ENCODE assay signal across 1 cellular context in the genomic region with DNA sequence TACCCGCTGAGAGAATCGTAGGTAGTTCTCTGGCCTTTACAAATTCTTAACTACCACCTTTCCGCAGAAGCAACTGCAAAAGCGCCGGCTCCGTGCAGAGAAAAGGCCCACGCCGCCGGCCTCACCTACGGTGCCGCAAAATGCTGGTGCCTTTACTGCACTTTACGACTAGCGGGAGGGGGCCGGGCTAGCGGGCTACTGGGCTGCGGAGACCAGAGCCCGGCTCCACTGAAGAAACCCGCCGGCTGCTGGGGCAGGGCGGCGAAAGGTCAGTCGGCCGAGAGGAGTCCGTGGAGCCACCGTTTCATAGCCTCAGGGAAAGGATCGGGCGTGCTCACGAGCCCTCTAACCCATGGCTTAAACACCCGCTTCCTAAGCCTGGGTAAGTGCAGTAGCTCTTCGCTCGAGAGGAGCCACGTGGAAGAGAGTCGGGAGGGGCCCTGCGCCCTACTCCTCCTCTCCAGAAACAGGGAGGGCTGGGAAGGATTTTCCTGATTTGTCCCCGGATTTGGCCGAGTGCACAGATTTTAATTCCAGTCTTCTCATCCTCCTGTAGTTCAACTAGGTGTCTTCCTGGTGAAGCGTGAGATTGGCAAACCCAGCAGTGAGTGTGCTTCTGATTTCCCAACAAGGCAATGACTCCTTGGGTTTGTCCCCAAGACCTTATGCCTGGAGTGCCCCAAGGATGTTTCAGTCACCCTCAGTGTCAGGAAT.
TF ChIP-seq lines count a peak whose summit lies in the region.

A gene with protein sequence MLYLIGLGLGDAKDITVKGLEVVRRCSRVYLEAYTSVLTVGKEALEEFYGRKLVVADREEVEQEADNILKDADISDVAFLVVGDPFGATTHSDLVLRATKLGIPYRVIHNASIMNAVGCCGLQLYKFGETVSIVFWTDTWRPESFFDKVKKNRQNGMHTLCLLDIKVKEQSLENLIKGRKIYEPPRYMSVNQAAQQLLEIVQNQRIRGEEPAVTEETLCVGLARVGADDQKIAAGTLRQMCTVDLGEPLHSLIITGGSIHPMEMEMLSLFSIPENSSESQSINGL (minus strand): TSS at position 105 of the 714 bp plus-strand sequence. CDS start 341 bp downstream, outside the sequence.

TF ChIP-seq in HepG2, 621 proteins besides CTCF, POLR2A, EP300 and RAD21 (continued from another document and continues in another):
- TF ChIP-seq TBX3 (IDR thresholded peaks at IDR 0.05; ENCODE audit: borderline replicate concordance) (no peak), ZNF615 (CRISPR knock-in tag; IDR thresholded peaks at IDR 0.05; ENCODE audit: borderline replicate concordance) (no peak), ZNF841 (CRISPR knock-in tag; IDR thresholded peaks at IDR 0.05; ENCODE audit: borderline replicate concordance) (no peak), IKZF1 (IDR thresholded peaks at IDR 0.05) (no peak), ZNF431 (CRISPR knock-in tag; IDR thresholded peaks at IDR 0.05; ENCODE audit: borderline replicate concordance, low read depth) (0 out of 2 replicates have a peak, but pooled peaks have one; percentile 73), ATF7-NPFF (CRISPR knock-in tag; IDR thresholded peaks at IDR 0.05; ENCODE audit: low read depth) (peak; percentile 51), HOXA5 (CRISPR knock-in tag; IDR thresholded peaks at IDR 0.05) (no peak), TEAD3 (CRISPR knock-in tag; optimal IDR thresholded peaks at IDR 0.05; ENCODE audit: borderline replicate concordance) (no peak), SYNCRIP (IDR thresholded peaks at IDR 0.05; ENCODE audit: insufficient read depth, low read depth, low read length) (no peak), ZNF136 (CRISPR knock-in tag; IDR thresholded peaks at IDR 0.05; ENCODE audit: low read depth) (no peak), ZNF839 (CRISPR knock-in tag; IDR thresholded peaks at IDR 0.05; ENCODE audit: borderline replicate concordance) (no peak), ZNF292 (CRISPR knock-in tag; IDR thresholded peaks at IDR 0.05; ENCODE audit: borderline replicate concordance, low read depth) (peak; percentile 75), ETV5 (CRISPR knock-in tag; IDR thresholded peaks at IDR 0.05; ENCODE audit: borderline replicate concordance) (no peak), KDM2A (CRISPR knock-in tag; IDR thresholded peaks at IDR 0.05; ENCODE audit: borderline replicate concordance, low read depth) (peak; percentile 96), ZNF260 (CRISPR knock-in tag; IDR thresholded peaks at IDR 0.05; ENCODE audit: borderline replicate concordance, low read depth) (no peak), IKZF4 (CRISPR knock-in tag; IDR thresholded peaks at IDR 0.05; ENCODE audit: borderline replicate concordance, low read depth, not compliant biosample characterization) (no peak), ZNF720 (CRISPR knock-in tag; IDR thresholded peaks at IDR 0.05) (no peak), NAIF1 (CRISPR knock-in tag; IDR thresholded peaks at IDR 0.05; ENCODE audit: borderline replicate concordance) (no peak; the same call in 1 of the 2 replicates), FOXK1 (CRISPR knock-in tag; IDR thresholded peaks at IDR 0.05; ENCODE audit: borderline replicate concordance, low read depth) (peak; percentile 43; the same call in 1 of the 2 replicates), ZFP62 (CRISPR knock-in tag; IDR thresholded peaks at IDR 0.05) (no peak), NR1H2 (CRISPR knock-in tag; IDR thresholded peaks at IDR 0.05; ENCODE audit: borderline replicate concordance, low read depth) (no peak), SOX13 (IDR thresholded peaks at IDR 0.05) (no peak), SOX13 (CRISPR knock-in tag; conservative IDR thresholded peaks at IDR 0.05 in 1 of 2, IDR thresholded peaks at IDR 0.05 in 1 of 2) (no peak), ZNF446 (CRISPR knock-in tag; IDR thresholded peaks at IDR 0.05) (no peak)
- TF ChIP-seq, protein P1, sequence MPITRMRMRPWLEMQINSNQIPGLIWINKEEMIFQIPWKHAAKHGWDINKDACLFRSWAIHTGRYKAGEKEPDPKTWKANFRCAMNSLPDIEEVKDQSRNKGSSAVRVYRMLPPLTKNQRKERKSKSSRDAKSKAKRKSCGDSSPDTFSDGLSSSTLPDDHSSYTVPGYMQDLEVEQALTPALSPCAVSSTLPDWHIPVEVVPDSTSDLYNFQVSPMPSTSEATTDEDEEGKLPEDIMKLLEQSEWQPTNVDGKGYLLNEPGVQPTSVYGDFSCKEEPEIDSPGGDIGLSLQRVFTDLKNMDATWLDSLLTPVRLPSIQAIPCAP (CRISPR knock-in tag; IDR thresholded peaks at IDR 0.05; ENCODE audit: low read depth): no peak
- TF ChIP-seq, protein P2, sequence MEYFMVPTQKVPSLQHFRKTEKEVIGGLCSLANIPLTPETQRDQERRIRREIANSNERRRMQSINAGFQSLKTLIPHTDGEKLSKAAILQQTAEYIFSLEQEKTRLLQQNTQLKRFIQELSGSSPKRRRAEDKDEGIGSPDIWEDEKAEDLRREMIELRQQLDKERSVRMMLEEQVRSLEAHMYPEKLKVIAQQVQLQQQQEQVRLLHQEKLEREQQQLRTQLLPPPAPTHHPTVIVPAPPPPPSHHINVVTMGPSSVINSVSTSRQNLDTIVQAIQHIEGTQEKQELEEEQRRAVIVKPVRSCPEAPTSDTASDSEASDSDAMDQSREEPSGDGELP (IDR thresholded peaks at IDR 0.05; ENCODE audit: borderline replicate concordance, low read depth): no peak
- TF ChIP-seq, protein P3, sequence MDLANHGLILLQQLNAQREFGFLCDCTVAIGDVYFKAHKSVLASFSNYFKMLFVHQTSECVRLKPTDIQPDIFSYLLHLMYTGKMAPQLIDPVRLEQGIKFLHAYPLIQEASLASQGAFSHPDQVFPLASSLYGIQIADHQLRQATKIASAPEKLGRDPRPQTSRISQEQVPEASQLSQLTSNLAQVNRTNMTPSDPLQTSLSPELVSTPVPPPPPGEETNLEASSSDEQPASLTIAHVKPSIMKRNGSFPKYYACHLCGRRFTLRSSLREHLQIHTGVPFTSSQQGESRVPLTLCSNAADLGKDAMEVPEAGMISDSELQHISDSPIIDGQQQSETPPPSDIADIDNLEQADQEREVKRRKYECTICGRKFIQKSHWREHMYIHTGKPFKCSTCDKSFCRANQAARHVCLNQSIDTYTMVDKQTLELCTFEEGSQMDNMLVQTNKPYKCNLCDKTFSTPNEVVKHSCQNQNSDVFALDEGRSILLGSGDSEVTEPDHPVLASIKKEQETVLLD (CRISPR knock-in tag; IDR thresholded peaks at IDR 0.05; ENCODE audit: low read depth): no peak
- TF ChIP-seq, protein P4, sequence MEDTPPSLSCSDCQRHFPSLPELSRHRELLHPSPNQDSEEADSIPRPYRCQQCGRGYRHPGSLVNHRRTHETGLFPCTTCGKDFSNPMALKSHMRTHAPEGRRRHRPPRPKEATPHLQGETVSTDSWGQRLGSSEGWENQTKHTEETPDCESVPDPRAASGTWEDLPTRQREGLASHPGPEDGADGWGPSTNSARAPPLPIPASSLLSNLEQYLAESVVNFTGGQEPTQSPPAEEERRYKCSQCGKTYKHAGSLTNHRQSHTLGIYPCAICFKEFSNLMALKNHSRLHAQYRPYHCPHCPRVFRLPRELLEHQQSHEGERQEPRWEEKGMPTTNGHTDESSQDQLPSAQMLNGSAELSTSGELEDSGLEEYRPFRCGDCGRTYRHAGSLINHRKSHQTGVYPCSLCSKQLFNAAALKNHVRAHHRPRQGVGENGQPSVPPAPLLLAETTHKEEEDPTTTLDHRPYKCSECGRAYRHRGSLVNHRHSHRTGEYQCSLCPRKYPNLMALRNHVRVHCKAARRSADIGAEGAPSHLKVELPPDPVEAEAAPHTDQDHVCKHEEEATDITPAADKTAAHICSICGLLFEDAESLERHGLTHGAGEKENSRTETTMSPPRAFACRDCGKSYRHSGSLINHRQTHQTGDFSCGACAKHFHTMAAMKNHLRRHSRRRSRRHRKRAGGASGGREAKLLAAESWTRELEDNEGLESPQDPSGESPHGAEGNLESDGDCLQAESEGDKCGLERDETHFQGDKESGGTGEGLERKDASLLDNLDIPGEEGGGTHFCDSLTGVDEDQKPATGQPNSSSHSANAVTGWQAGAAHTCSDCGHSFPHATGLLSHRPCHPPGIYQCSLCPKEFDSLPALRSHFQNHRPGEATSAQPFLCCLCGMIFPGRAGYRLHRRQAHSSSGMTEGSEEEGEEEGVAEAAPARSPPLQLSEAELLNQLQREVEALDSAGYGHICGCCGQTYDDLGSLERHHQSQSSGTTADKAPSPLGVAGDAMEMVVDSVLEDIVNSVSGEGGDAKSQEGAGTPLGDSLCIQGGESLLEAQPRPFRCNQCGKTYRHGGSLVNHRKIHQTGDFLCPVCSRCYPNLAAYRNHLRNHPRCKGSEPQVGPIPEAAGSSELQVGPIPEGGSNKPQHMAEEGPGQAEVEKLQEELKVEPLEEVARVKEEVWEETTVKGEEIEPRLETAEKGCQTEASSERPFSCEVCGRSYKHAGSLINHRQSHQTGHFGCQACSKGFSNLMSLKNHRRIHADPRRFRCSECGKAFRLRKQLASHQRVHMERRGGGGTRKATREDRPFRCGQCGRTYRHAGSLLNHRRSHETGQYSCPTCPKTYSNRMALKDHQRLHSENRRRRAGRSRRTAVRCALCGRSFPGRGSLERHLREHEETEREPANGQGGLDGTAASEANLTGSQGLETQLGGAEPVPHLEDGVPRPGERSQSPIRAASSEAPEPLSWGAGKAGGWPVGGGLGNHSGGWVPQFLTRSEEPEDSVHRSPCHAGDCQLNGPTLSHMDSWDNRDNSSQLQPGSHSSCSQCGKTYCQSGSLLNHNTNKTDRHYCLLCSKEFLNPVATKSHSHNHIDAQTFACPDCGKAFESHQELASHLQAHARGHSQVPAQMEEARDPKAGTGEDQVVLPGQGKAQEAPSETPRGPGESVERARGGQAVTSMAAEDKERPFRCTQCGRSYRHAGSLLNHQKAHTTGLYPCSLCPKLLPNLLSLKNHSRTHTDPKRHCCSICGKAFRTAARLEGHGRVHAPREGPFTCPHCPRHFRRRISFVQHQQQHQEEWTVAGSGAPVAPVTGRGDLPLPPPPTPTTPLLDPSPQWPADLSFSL (CRISPR knock-in tag; IDR thresholded peaks at IDR 0.05): no peak
- TF ChIP-seq, protein P5, sequence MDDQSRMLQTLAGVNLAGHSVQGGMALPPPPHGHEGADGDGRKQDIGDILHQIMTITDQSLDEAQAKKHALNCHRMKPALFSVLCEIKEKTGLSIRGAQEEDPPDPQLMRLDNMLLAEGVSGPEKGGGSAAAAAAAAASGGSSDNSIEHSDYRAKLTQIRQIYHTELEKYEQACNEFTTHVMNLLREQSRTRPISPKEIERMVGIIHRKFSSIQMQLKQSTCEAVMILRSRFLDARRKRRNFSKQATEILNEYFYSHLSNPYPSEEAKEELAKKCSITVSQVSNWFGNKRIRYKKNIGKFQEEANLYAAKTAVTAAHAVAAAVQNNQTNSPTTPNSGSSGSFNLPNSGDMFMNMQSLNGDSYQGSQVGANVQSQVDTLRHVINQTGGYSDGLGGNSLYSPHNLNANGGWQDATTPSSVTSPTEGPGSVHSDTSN (CRISPR knock-in tag; IDR thresholded peaks at IDR 0.05; ENCODE audit: borderline replicate concordance): no peak
- TF ChIP-seq, protein P6, sequence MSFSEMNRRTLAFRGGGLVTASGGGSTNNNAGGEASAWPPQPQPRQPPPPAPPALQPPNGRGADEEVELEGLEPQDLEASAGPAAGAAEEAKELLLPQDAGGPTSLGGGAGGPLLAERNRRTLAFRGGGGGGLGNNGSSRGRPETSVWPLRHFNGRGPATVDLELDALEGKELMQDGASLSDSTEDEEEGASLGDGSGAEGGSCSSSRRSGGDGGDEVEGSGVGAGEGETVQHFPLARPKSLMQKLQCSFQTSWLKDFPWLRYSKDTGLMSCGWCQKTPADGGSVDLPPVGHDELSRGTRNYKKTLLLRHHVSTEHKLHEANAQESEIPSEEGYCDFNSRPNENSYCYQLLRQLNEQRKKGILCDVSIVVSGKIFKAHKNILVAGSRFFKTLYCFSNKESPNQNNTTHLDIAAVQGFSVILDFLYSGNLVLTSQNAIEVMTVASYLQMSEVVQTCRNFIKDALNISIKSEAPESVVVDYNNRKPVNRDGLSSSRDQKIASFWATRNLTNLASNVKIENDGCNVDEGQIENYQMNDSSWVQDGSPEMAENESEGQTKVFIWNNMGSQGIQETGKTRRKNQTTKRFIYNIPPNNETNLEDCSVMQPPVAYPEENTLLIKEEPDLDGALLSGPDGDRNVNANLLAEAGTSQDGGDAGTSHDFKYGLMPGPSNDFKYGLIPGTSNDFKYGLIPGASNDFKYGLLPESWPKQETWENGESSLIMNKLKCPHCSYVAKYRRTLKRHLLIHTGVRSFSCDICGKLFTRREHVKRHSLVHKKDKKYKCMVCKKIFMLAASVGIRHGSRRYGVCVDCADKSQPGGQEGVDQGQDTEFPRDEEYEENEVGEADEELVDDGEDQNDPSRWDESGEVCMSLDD (CRISPR knock-in tag; IDR thresholded peaks at IDR 0.05; ENCODE audit: borderline replicate concordance): no peak
- TF ChIP-seq, protein P7, sequence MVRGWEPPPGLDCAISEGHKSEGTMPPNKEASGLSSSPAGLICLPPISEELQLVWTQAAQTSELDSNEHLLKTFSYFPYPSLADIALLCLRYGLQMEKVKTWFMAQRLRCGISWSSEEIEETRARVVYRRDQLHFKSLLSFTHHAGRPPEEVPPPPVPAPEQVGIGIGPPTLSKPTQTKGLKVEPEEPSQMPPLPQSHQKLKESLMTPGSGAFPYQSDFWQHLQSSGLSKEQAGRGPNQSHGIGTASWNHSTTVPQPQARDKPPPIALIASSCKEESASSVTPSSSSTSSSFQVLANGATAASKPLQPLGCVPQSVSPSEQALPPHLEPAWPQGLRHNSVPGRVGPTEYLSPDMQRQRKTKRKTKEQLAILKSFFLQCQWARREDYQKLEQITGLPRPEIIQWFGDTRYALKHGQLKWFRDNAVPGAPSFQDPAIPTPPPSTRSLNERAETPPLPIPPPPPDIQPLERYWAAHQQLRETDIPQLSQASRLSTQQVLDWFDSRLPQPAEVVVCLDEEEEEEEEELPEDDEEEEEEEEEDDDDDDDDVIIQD (CRISPR knock-in tag; IDR thresholded peaks at IDR 0.05; ENCODE audit: low read depth): no peak
- TF ChIP-seq, protein P8, sequence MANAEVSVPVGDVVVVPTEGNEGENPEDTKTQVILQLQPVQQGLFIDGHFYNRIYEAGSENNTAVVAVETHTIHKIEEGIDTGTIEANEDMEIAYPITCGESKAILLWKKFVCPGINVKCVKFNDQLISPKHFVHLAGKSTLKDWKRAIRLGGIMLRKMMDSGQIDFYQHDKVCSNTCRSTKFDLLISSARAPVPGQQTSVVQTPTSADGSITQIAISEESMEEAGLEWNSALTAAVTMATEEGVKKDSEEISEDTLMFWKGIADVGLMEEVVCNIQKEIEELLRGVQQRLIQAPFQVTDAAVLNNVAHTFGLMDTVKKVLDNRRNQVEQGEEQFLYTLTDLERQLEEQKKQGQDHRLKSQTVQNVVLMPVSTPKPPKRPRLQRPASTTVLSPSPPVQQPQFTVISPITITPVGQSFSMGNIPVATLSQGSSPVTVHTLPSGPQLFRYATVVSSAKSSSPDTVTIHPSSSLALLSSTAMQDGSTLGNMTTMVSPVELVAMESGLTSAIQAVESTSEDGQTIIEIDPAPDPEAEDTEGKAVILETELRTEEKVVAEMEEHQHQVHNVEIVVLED (CRISPR knock-in tag; IDR thresholded peaks at IDR 0.05; ENCODE audit: borderline replicate concordance): peak; percentile 52; the same call in 1 of the 2 replicates
- TF ChIP-seq, protein P9, sequence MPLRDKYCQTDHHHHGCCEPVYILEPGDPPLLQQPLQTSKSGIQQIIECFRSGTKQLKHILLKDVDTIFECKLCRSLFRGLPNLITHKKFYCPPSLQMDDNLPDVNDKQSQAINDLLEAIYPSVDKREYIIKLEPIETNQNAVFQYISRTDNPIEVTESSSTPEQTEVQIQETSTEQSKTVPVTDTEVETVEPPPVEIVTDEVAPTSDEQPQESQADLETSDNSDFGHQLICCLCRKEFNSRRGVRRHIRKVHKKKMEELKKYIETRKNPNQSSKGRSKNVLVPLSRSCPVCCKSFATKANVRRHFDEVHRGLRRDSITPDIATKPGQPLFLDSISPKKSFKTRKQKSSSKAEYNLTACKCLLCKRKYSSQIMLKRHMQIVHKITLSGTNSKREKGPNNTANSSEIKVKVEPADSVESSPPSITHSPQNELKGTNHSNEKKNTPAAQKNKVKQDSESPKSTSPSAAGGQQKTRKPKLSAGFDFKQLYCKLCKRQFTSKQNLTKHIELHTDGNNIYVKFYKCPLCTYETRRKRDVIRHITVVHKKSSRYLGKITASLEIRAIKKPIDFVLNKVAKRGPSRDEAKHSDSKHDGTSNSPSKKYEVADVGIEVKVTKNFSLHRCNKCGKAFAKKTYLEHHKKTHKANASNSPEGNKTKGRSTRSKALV (CRISPR knock-in tag; IDR thresholded peaks at IDR 0.05): no peak; the same call in 1 of the 2 replicates
